In genomic region chr7:30135551-30136271, GRCh38 we compare ENCODE assay signal across 8 cellular contexts. TPM values are rescaled to one million over a fixed set of nuclear protein-coding genes. Genes with fewer than 3 reads are reported as not detected.
DNase-seq lines count a peak whose midpoint lies in the region; ATAC-seq and TF ChIP-seq lines count a peak whose summit lies in the region.

No MANE protein-coding gene starts in this region.

- no peaks in the 10 kb centered on the region for H3K36me3 Mint-ChIP-seq in endothelial cell (ENCODE audit: low read depth, unreplicated experiment)
- no peaks in the 10 kb centered on the region for H3K36me3 Mint-ChIP-seq in stimulated activated memory B cell treated with anti-CD40 and anti-IgM and Interleukin-4, amounts not matched to agents 10 μg/mL and 1 μg/mL and 100 μg/mL, for 72 hours

- H3K9me3 Mint-ChIP-seq in endothelial cell (ENCODE audit: unreplicated experiment): no peaks in the 10 kb centered on the region
- no peaks in the 10 kb centered on the region for H3K9me3 Mint-ChIP-seq in stimulated activated memory B cell treated with anti-CD40 and anti-IgM and Interleukin-4, amounts not matched to agents 10 μg/mL and 1 μg/mL and 100 μg/mL, for 72 hours

- H3K4me1 Mint-ChIP-seq in endothelial cell (ENCODE audit: unreplicated experiment): peaks cover 12% of the 10 kb centered on the region
- peaks cover 11% of the 10 kb centered on the region for H3K4me1 Mint-ChIP-seq in stimulated activated memory B cell treated with anti-CD40 and anti-IgM and Interleukin-4, amounts not matched to agents 10 μg/mL and 1 μg/mL and 100 μg/mL, for 72 hours

- peak overlapping the region; percentile 93 for H3K4me3 Mint-ChIP-seq in endothelial cell (ENCODE audit: unreplicated experiment)
- H3K4me3 Mint-ChIP-seq in stimulated activated memory B cell treated with anti-CD40 and anti-IgM and Interleukin-4, amounts not matched to agents 10 μg/mL and 1 μg/mL and 100 μg/mL, for 72 hours: peak overlapping the region; percentile 89

- no peak overlapping the region for H3K27ac Mint-ChIP-seq in endothelial cell (ENCODE audit: unreplicated experiment)
- peak overlapping the region; percentile 70 for H3K27ac Mint-ChIP-seq in stimulated activated memory B cell treated with anti-CD40 and anti-IgM and Interleukin-4, amounts not matched to agents 10 μg/mL and 1 μg/mL and 100 μg/mL, for 72 hours

- peak; percentile 32 for DNase-seq in NCI-H510A (lab: John Stamatoyannopoulos, UW)
- DNase-seq in NCI-H510A treated with DMSO at 0.1 percent for 48 hours (lab: John Stamatoyannopoulos, UW): no peak
- peak; percentile 17 for DNase-seq in NCI-H345 treated with DMSO at 0.1 percent for 48 hours (lab: John Stamatoyannopoulos, UW; ENCODE audit: unreplicated experiment)
- peak; percentile 37 for DNase-seq in activated T-cell treated with anti-CD3 and anti-CD28 coated beads for 1 hour (ENCODE audit: low read depth)
- DNase-seq in endothelial cell (ENCODE audit: low spot score): peak; percentile 37
- DNase-seq in mesenteric fat pad (ENCODE audit: low spot score): peak; percentile 91

- peaks cover 8% of the 10 kb centered on the region for H3K27me3 Mint-ChIP-seq in endothelial cell (ENCODE audit: unreplicated experiment)
- H3K27me3 Mint-ChIP-seq in stimulated activated memory B cell treated with anti-CD40 and anti-IgM and Interleukin-4, amounts not matched to agents 10 μg/mL and 1 μg/mL and 100 μg/mL, for 72 hours: no peaks in the 10 kb centered on the region

- TF ChIP-seq CTCF in endothelial cell (IDR thresholded peaks at IDR 0.05; ENCODE audit: unreplicated experiment): no peak

- ATAC-seq in HG02852 (IDR thresholded peaks at IDR 0.05; ENCODE audit: unreplicated experiment): peak; percentile 33
- peak; percentile 65 for ATAC-seq in stimulated activated memory B cell treated with anti-CD40 and anti-IgM and Interleukin-4, amounts not matched to agents 10 μg/mL and 1 μg/mL and 100 μg/mL, for 72 hours

RNA-seq across cellular contexts. Expression of gene MTURN, which starts 0.9 kb away (rescaled TPM):
- total RNA-seq in endothelial cell (ENCODE audit: unreplicated experiment): 18.0 TPM
- total RNA-seq in mesenteric fat pad: 113 TPM
